In the genomic region with DNA sequence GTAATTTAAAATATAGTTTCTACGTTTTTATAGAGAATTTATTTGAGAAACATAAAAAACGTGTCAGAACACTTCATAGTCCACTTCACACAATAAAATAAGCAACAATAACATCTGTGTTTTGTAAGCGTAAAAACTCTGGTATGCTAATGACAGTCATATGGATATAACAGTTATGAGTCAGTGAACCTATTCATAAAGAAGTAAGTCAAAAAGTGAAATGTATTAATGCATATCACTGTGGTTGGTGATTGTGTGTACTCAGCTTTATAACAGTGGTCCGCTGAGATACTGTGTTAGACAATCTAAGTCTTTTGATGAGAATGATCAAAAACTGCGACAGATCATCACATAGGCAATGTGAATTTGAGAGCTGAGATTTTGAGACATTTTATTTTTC, we compare ENCODE assay signal across 1 cellular context.
TF ChIP-seq lines count a peak whose summit lies in the region.

No MANE protein-coding gene starts in this region.

TF ChIP-seq in GM12878, 131 proteins besides CTCF, POLR2A, EP300 and RAD21 (continued from another document):
- TF ChIP-seq FOXM1 (IDR thresholded peaks at IDR 0.05; ENCODE audit: low read depth, low read length) (peak; percentile 39; the same call in 1 of the 2 replicates), TCF12 (IDR thresholded peaks at IDR 0.05; ENCODE audit: low read depth, low read length) (no peak), RBBP5 (conservative IDR thresholded peaks at IDR 0.05) (no peak), ZNF622 (IDR thresholded peaks at IDR 0.05) (no peak), SREBF1 (IDR thresholded peaks at IDR 0.05; ENCODE audit: low read length) (no peak), GABPA (IDR thresholded peaks at IDR 0.05; ENCODE audit: low read depth) (0 out of 2 replicates have a peak, but pooled peaks have one; percentile 30), HDAC6 (IDR thresholded peaks at IDR 0.05; ENCODE audit: unreplicated experiment) (no peak), NFIC (IDR thresholded peaks at IDR 0.05; ENCODE audit: low read depth, low read length) (peak; percentile 77), RELB (IDR thresholded peaks at IDR 0.05; ENCODE audit: low read depth) (no peak), MAX (IDR thresholded peaks at IDR 0.05; ENCODE audit: low read depth, low read length) (no peak), KDM1A (IDR thresholded peaks at IDR 0.05; ENCODE audit: borderline replicate concordance) (no peak), ASH2L (IDR thresholded peaks at IDR 0.05; ENCODE audit: borderline replicate concordance, low read depth) (no peak), RCOR1 (conservative IDR thresholded peaks at IDR 0.05; ENCODE audit: low read depth, low read length) (no peak), STAT3 (IDR thresholded peaks at IDR 0.05; ENCODE audit: low read depth, low read length) (no peak), TCF3 (IDR thresholded peaks at IDR 0.05; ENCODE audit: borderline replicate concordance, insufficient read depth, low read depth, low read length) (no peak), NR2C2 (IDR thresholded peaks at IDR 0.05; ENCODE audit: borderline replicate concordance, control insufficient read depth, insufficient read length, low read depth) (no peak), JUNB (IDR thresholded peaks at IDR 0.05) (peak; percentile 96), ESRRA (IDR thresholded peaks at IDR 0.05; ENCODE audit: low read length) (no peak), IKZF2 (IDR thresholded peaks at IDR 0.05) (no peak), ZNF592 (IDR thresholded peaks at IDR 0.05) (no peak), BHLHE40 (IDR thresholded peaks at IDR 0.05; ENCODE audit: borderline replicate concordance in 1 of 2, low read depth in 2 of 2, low read length in 1 of 2) (no peak), ATF2 (IDR thresholded peaks at IDR 0.05; ENCODE audit: low read length) (peak; percentile 42; the same call in 1 of the 2 replicates), IRF4 (IDR thresholded peaks at IDR 0.05; ENCODE audit: low read depth, low read length) (peak; percentile 66; the same call in 1 of the 2 replicates), HSF1 (IDR thresholded peaks at IDR 0.05; ENCODE audit: low read depth, low read length) (no peak), POLR2AphosphoS5 (IDR thresholded peaks at IDR 0.05; ENCODE audit: low read length) (no peak), BCL3 (IDR thresholded peaks at IDR 0.05; ENCODE audit: borderline replicate concordance, insufficient read depth, low read depth, low read length, poor library complexity, severe bottlenecking) (no peak), TAF1 (IDR thresholded peaks at IDR 0.05; ENCODE audit: borderline replicate concordance, low read depth, low read length) (no peak), E4F1 (IDR thresholded peaks at IDR 0.05; ENCODE audit: borderline replicate concordance, partially characterized antibody) (no peak), SRF (IDR thresholded peaks at IDR 0.05; ENCODE audit: low read depth in 2 of 2, low read length in 2 of 2) (no peak), ZNF384 (IDR thresholded peaks at IDR 0.05; ENCODE audit: borderline replicate concordance, low read depth, low read length) (no peak), EED (IDR thresholded peaks at IDR 0.05; ENCODE audit: low read depth) (no peak), NRF1 (conservative IDR thresholded peaks at IDR 0.05; ENCODE audit: low read depth, low read length) (no peak), CREM (IDR thresholded peaks at IDR 0.05; ENCODE audit: low read depth) (0 out of 2 replicates have a peak, but pooled peaks have one; percentile 45), ZZZ3 (IDR thresholded peaks at IDR 0.05; ENCODE audit: control insufficient read depth, insufficient read length, low read depth) (no peak), SP1 (IDR thresholded peaks at IDR 0.05; ENCODE audit: low read depth, low read length) (no peak), GATAD2B (conservative IDR thresholded peaks at IDR 0.05; ENCODE audit: low read depth) (no peak), MEF2A (IDR thresholded peaks at IDR 0.05; ENCODE audit: insufficient read depth, low read depth, low read length) (peak; percentile 52; the same call in 1 of the 2 replicates), CREB1 (IDR thresholded peaks at IDR 0.05; ENCODE audit: low read depth) (no peak), CHD4 (IDR thresholded peaks at IDR 0.05) (no peak), CBFB (IDR thresholded peaks at IDR 0.05; ENCODE audit: low read depth) (no peak), RUNX3 (IDR thresholded peaks at IDR 0.05; ENCODE audit: low read length) (peak; percentile 73), ZNF687 (IDR thresholded peaks at IDR 0.05) (no peak)
- TF ChIP-seq, protein P1, sequence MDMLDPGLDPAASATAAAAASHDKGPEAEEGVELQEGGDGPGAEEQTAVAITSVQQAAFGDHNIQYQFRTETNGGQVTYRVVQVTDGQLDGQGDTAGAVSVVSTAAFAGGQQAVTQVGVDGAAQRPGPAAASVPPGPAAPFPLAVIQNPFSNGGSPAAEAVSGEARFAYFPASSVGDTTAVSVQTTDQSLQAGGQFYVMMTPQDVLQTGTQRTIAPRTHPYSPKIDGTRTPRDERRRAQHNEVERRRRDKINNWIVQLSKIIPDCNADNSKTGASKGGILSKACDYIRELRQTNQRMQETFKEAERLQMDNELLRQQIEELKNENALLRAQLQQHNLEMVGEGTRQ (IDR thresholded peaks at IDR 0.05; ENCODE audit: borderline replicate concordance, low read depth, low read length), result no peak
TF ChIP-seq in GM12878: peak in this region for 10.
